In the genomic region with DNA sequence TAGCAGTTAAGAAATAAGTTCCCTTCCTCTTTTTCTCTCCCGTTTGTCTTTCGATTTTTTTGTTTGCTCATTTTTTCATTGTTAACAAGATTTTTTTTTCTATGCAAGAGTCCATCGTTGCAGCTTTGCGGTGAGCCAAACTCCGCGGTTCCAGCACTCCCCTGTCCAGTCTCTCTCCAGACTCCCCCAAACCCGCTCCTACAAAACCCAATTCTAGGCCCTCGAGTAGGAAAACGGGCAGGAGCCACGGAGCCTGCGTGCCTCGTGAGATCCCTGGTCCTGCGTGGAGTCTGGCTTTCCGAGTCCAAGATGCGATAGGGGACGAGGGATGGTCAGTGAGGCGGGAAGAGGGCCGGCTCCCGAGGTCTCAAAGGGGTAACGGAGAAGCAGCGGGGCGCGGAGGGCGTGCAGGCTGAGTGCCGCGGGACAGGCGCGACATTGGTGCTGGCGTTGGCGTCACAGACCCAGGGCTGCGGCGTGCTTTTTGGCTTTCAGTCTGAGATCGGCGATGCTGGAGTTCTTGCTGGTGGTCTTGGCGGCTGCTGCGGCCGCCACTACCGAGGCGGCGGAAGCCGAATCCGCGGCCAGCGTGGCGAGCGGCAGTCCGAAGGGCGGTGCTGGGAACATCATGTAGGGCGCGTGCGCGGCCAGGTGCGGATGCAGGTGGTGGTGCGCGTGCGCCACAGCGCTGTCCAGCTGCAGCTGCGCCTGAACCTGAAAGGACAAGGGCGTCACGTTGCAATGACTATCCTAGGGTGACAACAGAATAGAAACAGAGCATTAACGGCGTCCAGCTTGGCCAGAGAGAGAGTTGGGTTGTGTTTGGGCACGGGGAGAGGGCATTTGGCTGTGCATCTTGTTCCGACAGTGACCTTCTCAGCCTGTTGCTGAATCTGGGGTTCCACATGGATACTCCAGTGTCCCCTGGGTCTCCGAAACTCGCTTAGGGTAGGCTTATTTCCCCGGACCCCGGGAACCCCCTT, we compare ENCODE assay signal across 9 cellular contexts. TPM values are rescaled to one million over a fixed set of nuclear protein-coding genes. Genes with fewer than 3 reads are reported as not detected.
DNase-seq lines count a peak whose midpoint lies in the region; ATAC-seq, FAIRE-seq and TF ChIP-seq lines count a peak whose summit lies in the region.
"Had no signal": no experiment of that assay in that cellular context is flagged by ENCODE, and none has a peak within 500 bp of the region (broad histone marks: within the 10 kb centered on the region; RNA-seq: fewer than 3 reads in every experiment).

No MANE protein-coding gene starts in this region.

- peak; percentile 88 for DNase-seq in GM12891 (ENCODE audit: insufficient read length, low spot score)
- peak; percentile 65 for DNase-seq in NCI-H2029 (lab: John Stamatoyannopoulos, UW)
- DNase-seq in activated CD4-positive, alpha-beta T cell treated with anti-CD3 and anti-CD28 coated beads for 36 hours, result peak; percentile 86
- DNase-seq in mucosa of gallbladder (ENCODE audit: low spot score), result peak; percentile 76
- peak; percentile 73 to 82 for DNase-seq in stimulated activated naive CD8-positive, alpha-beta T cell treated with anti-CD3 and anti-CD28 coated beads, Interleukin-15, amount 100 ng/mL, for 72 hours
- DNase-seq in T1000 (lab: John Stamatoyannopoulos, UW), result no peak

- H3K36me3 Mint-ChIP-seq in activated CD4-positive, alpha-beta T cell treated with anti-CD3 and anti-CD28 coated beads for 36 hours (ENCODE audit: low read depth), result no peaks in the 10 kb centered on the region

- peak overlapping the region; percentile 84 for H3K4me3 Mint-ChIP-seq in activated CD4-positive, alpha-beta T cell treated with anti-CD3 and anti-CD28 coated beads for 36 hours
- peak overlapping the region; percentile 90 to 92 for H3K4me3 Mint-ChIP-seq in stimulated activated naive CD8-positive, alpha-beta T cell treated with anti-CD3 and anti-CD28 coated beads, Interleukin-15, amount 100 ng/mL, for 72 hours

- H3K9ac ChIP-seq in duodenal mucosa (ENCODE audit: low read depth in 1 of 2, low read length in 2 of 2), result peak overlapping the region; percentile 24 to 43

- intact Hi-C loops in activated CD4-positive, alpha-beta T cell treated with anti-CD3 and anti-CD28 coated beads for 36 hours (cut with DNase I, micrococcal nuclease), result loop anchor here (1.0 to 5.0 kb wide), 4 partner anchors 8 to 334 kb away; a partner anchor contains a TSS

- peak; percentile 100 for FAIRE-seq in GM12891 (lab: Jason Lieb, UNC)
- FAIRE-seq: endometrium had no signal

- peak overlapping the region; percentile 45 for H3K27ac Mint-ChIP-seq in activated CD4-positive, alpha-beta T cell treated with anti-CD3 and anti-CD28 coated beads for 36 hours
- H3K27ac Mint-ChIP-seq in stimulated activated naive CD8-positive, alpha-beta T cell treated with anti-CD3 and anti-CD28 coated beads, Interleukin-15, amount 100 ng/mL, for 72 hours, result no peak overlapping the region

- H3K27me3 ChIP-seq in duodenal mucosa (ENCODE audit: control insufficient read depth in 1 of 2, insufficient read depth in 2 of 2, low read length in 2 of 2), result peaks cover 87 to 90% of the 10 kb centered on the region in 2 donors

- CTCF ChIA-PET in activated CD4-positive, alpha-beta T cell treated with anti-CD3 and anti-CD28 coated beads for 36 hours (lab: Charles Lee), result interaction anchor here (1.0 kb wide), 2 partner anchors 9 to 11 kb away, joined by 4 to 5 read pairs; no protein-coding TSS in a partner anchor

- H3K27me3 Mint-ChIP-seq in activated CD4-positive, alpha-beta T cell treated with anti-CD3 and anti-CD28 coated beads for 36 hours, result peaks cover 75% of the 10 kb centered on the region
- H3K27me3 Mint-ChIP-seq in stimulated activated naive CD8-positive, alpha-beta T cell treated with anti-CD3 and anti-CD28 coated beads, Interleukin-15, amount 100 ng/mL, for 72 hours, result peaks cover 96% of the 10 kb centered on the region

- peak; percentile 77 for ATAC-seq in HG02759 (IDR thresholded peaks at IDR 0.05; ENCODE audit: unreplicated experiment)
- peak; percentile 96 for ATAC-seq in activated CD4-positive, alpha-beta T cell treated with anti-CD3 and anti-CD28 coated beads for 36 hours
- ATAC-seq in stimulated activated naive CD8-positive, alpha-beta T cell treated with anti-CD3 and anti-CD28 coated beads, Interleukin-15, amount 100 ng/mL, for 72 hours, result peak; percentile 93

- no peak for TF ChIP-seq POLR2A in GM12891 (IDR thresholded peaks at IDR 0.05; ENCODE audit: low read depth, low read length)

- POLR2A ChIA-PET in activated CD4-positive, alpha-beta T cell treated with anti-CD3 and anti-CD28 coated beads for 36 hours (lab: Charles Lee), result interaction anchor here (0.7 kb wide), 1 partner anchor 951 kb away, joined by 3 read pairs; no protein-coding TSS in a partner anchor

- no peaks in the 10 kb centered on the region for H3K9me3 ChIP-seq in duodenal mucosa (ENCODE audit: control insufficient read depth in 1 of 2, low read length in 2 of 2)

- no peaks in the 10 kb centered on the region for H3K9me3 Mint-ChIP-seq in activated CD4-positive, alpha-beta T cell treated with anti-CD3 and anti-CD28 coated beads for 36 hours (ENCODE audit: low read depth)
- H3K9me3 Mint-ChIP-seq in stimulated activated naive CD8-positive, alpha-beta T cell treated with anti-CD3 and anti-CD28 coated beads, Interleukin-15, amount 100 ng/mL, for 72 hours, result no peaks in the 10 kb centered on the region

- H3K4me1 Mint-ChIP-seq in activated CD4-positive, alpha-beta T cell treated with anti-CD3 and anti-CD28 coated beads for 36 hours, result peaks cover 24% of the 10 kb centered on the region
- H3K4me1 Mint-ChIP-seq in stimulated activated naive CD8-positive, alpha-beta T cell treated with anti-CD3 and anti-CD28 coated beads, Interleukin-15, amount 100 ng/mL, for 72 hours, result peaks cover 34% of the 10 kb centered on the region

- peaks cover 9 to 14% of the 10 kb centered on the region in 2 donors for H3K4me1 ChIP-seq in duodenal mucosa (ENCODE audit: control insufficient read depth in 1 of 2, insufficient read depth in 2 of 2, low read length in 2 of 2)

- H3K36me3 ChIP-seq in duodenal mucosa (ENCODE audit: control insufficient read depth in 1 of 2, insufficient read depth in 2 of 2, low read length in 2 of 2), result no peaks in the 10 kb centered on the region

- H3K4me3 ChIP-seq in duodenal mucosa (ENCODE audit: low read depth in 1 of 2, low read length in 2 of 2), result peak overlapping the region; percentile 83 to 85

- H3K27ac ChIP-seq in duodenal mucosa (ENCODE audit: low read depth, low read length), result no peak overlapping the region

TF ChIP-seq in GM12891, 5 proteins besides CTCF, POLR2A, EP300 and RAD21:
- TF ChIP-seq POLR2AphosphoS5 (IDR thresholded peaks at IDR 0.05; ENCODE audit: low read depth, low read length) (no peak), POU2F2 (IDR thresholded peaks at IDR 0.05; ENCODE audit: low read depth, low read length) (no peak), PAX5 (IDR thresholded peaks at IDR 0.05; ENCODE audit: insufficient read depth, low read length, severe bottlenecking) (no peak)

RNA-seq across cellular contexts. Expression of a gene that starts 8.4 kb away (rescaled TPM):
- not detected for polyA plus RNA-seq in GM12891 (2012; ENCODE audit: low read depth, missing spikeins)
- total RNA-seq in activated CD4-positive, alpha-beta T cell treated with anti-CD3 and anti-CD28 coated beads for 36 hours, result not detected
- total RNA-seq in mucosa of gallbladder, result not detected

RNA-seq across cellular contexts. Expression of a gene that starts 12.0 kb away (rescaled TPM):
- polyA plus RNA-seq in GM12891 (2012; ENCODE audit: low read depth, missing spikeins), result 18.0 TPM
- total RNA-seq in activated CD4-positive, alpha-beta T cell treated with anti-CD3 and anti-CD28 coated beads for 36 hours, result 10 to 100 TPM; 44.9 to 61.6 TPM
- 30.4 TPM for total RNA-seq in mucosa of gallbladder
